ENCODE assay signal across 1 cellular context in genomic region chr11:134711008-134711407, GRCh38.
TF ChIP-seq lines count a peak whose summit lies in the region.

No MANE protein-coding gene starts in this region.

TF ChIP-seq in HepG2, 621 proteins besides CTCF, POLR2A, EP300 and RAD21 (continued from another document):
- TF ChIP-seq, protein P1, sequence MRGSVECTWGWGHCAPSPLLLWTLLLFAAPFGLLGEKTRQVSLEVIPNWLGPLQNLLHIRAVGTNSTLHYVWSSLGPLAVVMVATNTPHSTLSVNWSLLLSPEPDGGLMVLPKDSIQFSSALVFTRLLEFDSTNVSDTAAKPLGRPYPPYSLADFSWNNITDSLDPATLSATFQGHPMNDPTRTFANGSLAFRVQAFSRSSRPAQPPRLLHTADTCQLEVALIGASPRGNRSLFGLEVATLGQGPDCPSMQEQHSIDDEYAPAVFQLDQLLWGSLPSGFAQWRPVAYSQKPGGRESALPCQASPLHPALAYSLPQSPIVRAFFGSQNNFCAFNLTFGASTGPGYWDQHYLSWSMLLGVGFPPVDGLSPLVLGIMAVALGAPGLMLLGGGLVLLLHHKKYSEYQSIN (CRISPR knock-in tag; IDR thresholded peaks at IDR 0.05; ENCODE audit: borderline replicate concordance) = no peak
- TF ChIP-seq ZMYM4 (CRISPR knock-in tag; IDR thresholded peaks at IDR 0.05) = no peak
